ENCODE assay signal across 2 cellular contexts in genomic region chr1:37539154-37539553, GRCh38.
TF ChIP-seq lines count a peak whose summit lies in the region.

No MANE protein-coding gene starts in this region.

TF ChIP-seq in K562, 482 proteins besides CTCF, POLR2A, EP300 and RAD21:
- TF ChIP-seq BCOR (IDR thresholded peaks at IDR 0.05) (peak; percentile 37; the same call in 1 of the 2 replicates), ADNP (tag; IDR thresholded peaks at IDR 0.05) (peak; percentile 60; the same call in 1 of the 2 replicates), RBM25 (IDR thresholded peaks at IDR 0.05; ENCODE audit: low read depth, low read length, severe bottlenecking) (peak; percentile 65)
TF ChIP-seq in K562: peak in this region for 3; not testable (repeated sequence) for 479.

TF ChIP-seq in HepG2, 621 proteins besides CTCF, POLR2A, EP300 and RAD21:
- TF ChIP-seq ZNF629 (CRISPR knock-in tag; conservative IDR thresholded peaks at IDR 0.05) = peak; percentile 66
